Comparison of ENCODE assay signal across 1 cellular context in the genomic region with DNA sequence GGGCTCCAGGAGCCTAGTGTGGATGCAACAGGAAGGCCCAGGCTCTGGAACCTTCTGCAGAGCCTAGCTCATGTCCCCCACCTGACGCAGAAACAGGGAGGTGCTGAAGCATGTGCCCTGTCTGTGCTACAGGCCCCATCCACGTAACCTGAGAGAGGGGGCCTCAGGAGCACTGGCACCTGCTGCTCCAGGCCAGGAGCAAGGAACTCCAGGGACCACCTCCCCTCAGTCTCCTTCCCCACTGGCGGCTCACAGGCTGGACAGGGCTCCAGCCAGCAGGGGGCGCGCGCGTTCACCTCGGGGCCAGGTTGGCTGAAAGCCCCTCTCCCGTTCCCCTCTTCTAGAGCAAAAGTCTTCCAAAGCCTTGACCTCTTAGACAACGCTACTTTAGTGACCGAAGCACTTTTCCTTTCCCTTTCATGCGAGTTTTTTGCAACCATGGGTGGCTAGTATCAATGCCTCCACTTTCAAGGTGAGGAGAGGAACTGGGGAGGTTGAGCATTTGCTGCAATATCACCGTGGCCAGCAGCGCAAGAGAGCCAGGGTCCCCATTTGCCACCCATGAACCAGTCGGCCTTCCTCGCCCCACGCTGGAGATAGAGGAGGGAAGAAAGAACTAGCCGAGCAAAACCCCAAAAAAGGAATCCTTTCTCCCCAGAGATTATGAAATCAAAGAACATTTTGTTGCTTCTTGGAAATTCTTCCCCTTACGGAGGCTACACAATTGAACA.
TF ChIP-seq lines count a peak whose summit lies in the region.

No MANE protein-coding gene starts in this region.

TF ChIP-seq in HepG2, 621 proteins besides CTCF, POLR2A, EP300 and RAD21 (continued from another document and continues in another):
- TF ChIP-seq, protein P1, sequence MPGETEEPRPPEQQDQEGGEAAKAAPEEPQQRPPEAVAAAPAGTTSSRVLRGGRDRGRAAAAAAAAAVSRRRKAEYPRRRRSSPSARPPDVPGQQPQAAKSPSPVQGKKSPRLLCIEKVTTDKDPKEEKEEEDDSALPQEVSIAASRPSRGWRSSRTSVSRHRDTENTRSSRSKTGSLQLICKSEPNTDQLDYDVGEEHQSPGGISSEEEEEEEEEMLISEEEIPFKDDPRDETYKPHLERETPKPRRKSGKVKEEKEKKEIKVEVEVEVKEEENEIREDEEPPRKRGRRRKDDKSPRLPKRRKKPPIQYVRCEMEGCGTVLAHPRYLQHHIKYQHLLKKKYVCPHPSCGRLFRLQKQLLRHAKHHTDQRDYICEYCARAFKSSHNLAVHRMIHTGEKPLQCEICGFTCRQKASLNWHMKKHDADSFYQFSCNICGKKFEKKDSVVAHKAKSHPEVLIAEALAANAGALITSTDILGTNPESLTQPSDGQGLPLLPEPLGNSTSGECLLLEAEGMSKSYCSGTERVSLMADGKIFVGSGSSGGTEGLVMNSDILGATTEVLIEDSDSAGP (CRISPR knock-in tag; IDR thresholded peaks at IDR 0.05; ENCODE audit: borderline replicate concordance): peak; percentile 5; the same call in 1 of the 2 replicates
- TF ChIP-seq ZNF616 (CRISPR knock-in tag; IDR thresholded peaks at IDR 0.05; ENCODE audit: low read depth): no peak
- peak; percentile 68; the same call in 1 of the 2 replicates for TF ChIP-seq MED1 (CRISPR knock-in tag; IDR thresholded peaks at IDR 0.05)
- peak; percentile 53; the same call in 1 of the 2 replicates for TF ChIP-seq ERF (CRISPR knock-in tag; IDR thresholded peaks at IDR 0.05)
- TF ChIP-seq ZZZ3 (CRISPR knock-in tag; IDR thresholded peaks at IDR 0.05; ENCODE audit: borderline replicate concordance): 0 out of 2 replicates have a peak, but pooled peaks have one; percentile 30
- no peak for TF ChIP-seq SRF (IDR thresholded peaks at IDR 0.05; ENCODE audit: low read depth, low read length)
- TF ChIP-seq SATB2 (CRISPR knock-in tag; IDR thresholded peaks at IDR 0.05): no peak
- 0 out of 2 replicates have a peak, but pooled peaks have one; percentile 35 for TF ChIP-seq ZFY (CRISPR knock-in tag; IDR thresholded peaks at IDR 0.05)
- TF ChIP-seq, protein P2, sequence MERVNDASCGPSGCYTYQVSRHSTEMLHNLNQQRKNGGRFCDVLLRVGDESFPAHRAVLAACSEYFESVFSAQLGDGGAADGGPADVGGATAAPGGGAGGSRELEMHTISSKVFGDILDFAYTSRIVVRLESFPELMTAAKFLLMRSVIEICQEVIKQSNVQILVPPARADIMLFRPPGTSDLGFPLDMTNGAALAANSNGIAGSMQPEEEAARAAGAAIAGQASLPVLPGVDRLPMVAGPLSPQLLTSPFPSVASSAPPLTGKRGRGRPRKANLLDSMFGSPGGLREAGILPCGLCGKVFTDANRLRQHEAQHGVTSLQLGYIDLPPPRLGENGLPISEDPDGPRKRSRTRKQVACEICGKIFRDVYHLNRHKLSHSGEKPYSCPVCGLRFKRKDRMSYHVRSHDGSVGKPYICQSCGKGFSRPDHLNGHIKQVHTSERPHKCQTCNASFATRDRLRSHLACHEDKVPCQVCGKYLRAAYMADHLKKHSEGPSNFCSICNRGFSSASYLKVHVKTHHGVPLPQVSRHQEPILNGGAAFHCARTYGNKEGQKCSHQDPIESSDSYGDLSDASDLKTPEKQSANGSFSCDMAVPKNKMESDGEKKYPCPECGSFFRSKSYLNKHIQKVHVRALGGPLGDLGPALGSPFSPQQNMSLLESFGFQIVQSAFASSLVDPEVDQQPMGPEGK (CRISPR knock-in tag; IDR thresholded peaks at IDR 0.05): 0 out of 2 replicates have a peak, but pooled peaks have one; percentile 54
- no peak; the same call in 1 of the 2 replicates for TF ChIP-seq ZNF124 (CRISPR knock-in tag; IDR thresholded peaks at IDR 0.05)
- TF ChIP-seq ZNF703 (CRISPR knock-in tag; IDR thresholded peaks at IDR 0.05; ENCODE audit: borderline replicate concordance): peak; percentile 8; the same call in 1 of the 2 replicates
- no peak for TF ChIP-seq ZNF260 (CRISPR knock-in tag; IDR thresholded peaks at IDR 0.05; ENCODE audit: borderline replicate concordance, low read depth)
- TF ChIP-seq, protein P3, sequence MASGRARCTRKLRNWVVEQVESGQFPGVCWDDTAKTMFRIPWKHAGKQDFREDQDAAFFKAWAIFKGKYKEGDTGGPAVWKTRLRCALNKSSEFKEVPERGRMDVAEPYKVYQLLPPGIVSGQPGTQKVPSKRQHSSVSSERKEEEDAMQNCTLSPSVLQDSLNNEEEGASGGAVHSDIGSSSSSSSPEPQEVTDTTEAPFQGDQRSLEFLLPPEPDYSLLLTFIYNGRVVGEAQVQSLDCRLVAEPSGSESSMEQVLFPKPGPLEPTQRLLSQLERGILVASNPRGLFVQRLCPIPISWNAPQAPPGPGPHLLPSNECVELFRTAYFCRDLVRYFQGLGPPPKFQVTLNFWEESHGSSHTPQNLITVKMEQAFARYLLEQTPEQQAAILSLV (CRISPR knock-in tag; IDR thresholded peaks at IDR 0.05; ENCODE audit: borderline replicate concordance): no peak
- TF ChIP-seq SYNCRIP (IDR thresholded peaks at IDR 0.05; ENCODE audit: insufficient read depth, low read depth, low read length): no peak
- TF ChIP-seq SP2 (CRISPR knock-in tag; IDR thresholded peaks at IDR 0.05): no peak
- peak; percentile 65; the same call in 1 of the 2 replicates for TF ChIP-seq SIN3A (IDR thresholded peaks at IDR 0.05; ENCODE audit: borderline replicate concordance, low read depth, low read length)
- peak; percentile 43; the same call in 1 of the 2 replicates for TF ChIP-seq MAZ (IDR thresholded peaks at IDR 0.05; ENCODE audit: borderline replicate concordance, low read depth, low read length)
- no peak; the same call in 1 of the 2 replicates for TF ChIP-seq MAZ (CRISPR knock-in tag; IDR thresholded peaks at IDR 0.05; ENCODE audit: low read depth)
- peak; percentile 21 for TF ChIP-seq SKI (IDR thresholded peaks at IDR 0.05; ENCODE audit: partially characterized antibody)
- TF ChIP-seq TP53 (CRISPR knock-in tag; conservative IDR thresholded peaks at IDR 0.05): peak; percentile 65; the same call in 1 of the 2 replicates
- peak; percentile 45 for TF ChIP-seq RBM22 (optimal IDR thresholded peaks at IDR 0.05; ENCODE audit: low read length)
- TF ChIP-seq, protein P4, sequence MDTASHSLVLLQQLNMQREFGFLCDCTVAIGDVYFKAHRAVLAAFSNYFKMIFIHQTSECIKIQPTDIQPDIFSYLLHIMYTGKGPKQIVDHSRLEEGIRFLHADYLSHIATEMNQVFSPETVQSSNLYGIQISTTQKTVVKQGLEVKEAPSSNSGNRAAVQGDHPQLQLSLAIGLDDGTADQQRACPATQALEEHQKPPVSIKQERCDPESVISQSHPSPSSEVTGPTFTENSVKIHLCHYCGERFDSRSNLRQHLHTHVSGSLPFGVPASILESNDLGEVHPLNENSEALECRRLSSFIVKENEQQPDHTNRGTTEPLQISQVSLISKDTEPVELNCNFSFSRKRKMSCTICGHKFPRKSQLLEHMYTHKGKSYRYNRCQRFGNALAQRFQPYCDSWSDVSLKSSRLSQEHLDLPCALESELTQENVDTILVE (CRISPR knock-in tag; IDR thresholded peaks at IDR 0.05): peak; percentile 30; the same call in 1 of the 2 replicates
- TF ChIP-seq ZBTB7A (CRISPR knock-in tag; IDR thresholded peaks at IDR 0.05): peak; percentile 96
- peak; percentile 58; the same call in 1 of the 2 replicates for TF ChIP-seq RFXANK (CRISPR knock-in tag; IDR thresholded peaks at IDR 0.05)
- TF ChIP-seq DNMT3B (CRISPR knock-in tag; conservative IDR thresholded peaks at IDR 0.05): no peak
- peak; percentile 37 for TF ChIP-seq ASH2L (IDR thresholded peaks at IDR 0.05; ENCODE audit: insufficient read length, low read depth, low read length)
- TF ChIP-seq, protein P5, sequence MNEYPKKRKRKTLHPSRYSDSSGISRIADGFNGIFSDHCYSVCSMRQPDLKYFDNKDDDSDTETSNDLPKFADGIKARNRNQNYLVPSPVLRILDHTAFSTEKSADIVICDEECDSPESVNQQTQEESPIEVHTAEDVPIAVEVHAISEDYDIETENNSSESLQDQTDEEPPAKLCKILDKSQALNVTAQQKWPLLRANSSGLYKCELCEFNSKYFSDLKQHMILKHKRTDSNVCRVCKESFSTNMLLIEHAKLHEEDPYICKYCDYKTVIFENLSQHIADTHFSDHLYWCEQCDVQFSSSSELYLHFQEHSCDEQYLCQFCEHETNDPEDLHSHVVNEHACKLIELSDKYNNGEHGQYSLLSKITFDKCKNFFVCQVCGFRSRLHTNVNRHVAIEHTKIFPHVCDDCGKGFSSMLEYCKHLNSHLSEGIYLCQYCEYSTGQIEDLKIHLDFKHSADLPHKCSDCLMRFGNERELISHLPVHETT (CRISPR knock-in tag; conservative IDR thresholded peaks at IDR 0.05): 0 out of 2 replicates have a peak, but pooled peaks have one; percentile 3
- TF ChIP-seq, protein P6, sequence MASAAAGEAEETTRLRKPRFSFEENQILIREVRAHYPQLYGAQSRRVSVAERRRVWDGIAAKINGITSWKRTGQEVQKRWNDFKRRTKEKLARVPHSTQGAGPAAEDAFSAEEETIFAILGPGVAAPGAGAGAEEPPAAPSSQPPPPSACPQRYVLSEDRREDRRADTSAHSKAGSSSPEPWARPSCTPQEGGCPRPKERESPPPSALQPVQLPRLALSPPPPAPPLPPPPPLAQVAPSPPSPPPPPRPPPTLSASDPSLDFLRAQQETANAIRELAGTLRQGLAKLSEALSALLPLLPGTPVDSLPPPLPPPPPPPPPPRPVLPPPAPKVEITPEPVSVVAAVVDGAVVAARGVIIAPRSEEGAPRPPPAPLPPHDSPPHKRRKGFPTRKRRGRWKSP (CRISPR knock-in tag; IDR thresholded peaks at IDR 0.05): 0 out of 2 replicates have a peak, but pooled peaks have one; percentile 5
- peak; percentile 30; the same call in 1 of the 2 replicates for TF ChIP-seq MIER3 (CRISPR knock-in tag; IDR thresholded peaks at IDR 0.05; ENCODE audit: borderline replicate concordance)
- TF ChIP-seq ZFP1 (CRISPR knock-in tag; IDR thresholded peaks at IDR 0.05): no peak
- TF ChIP-seq SMAD3 (CRISPR knock-in tag; IDR thresholded peaks at IDR 0.05): no peak; the same call in 1 of the 2 replicates
- TF ChIP-seq ZNF547 (CRISPR knock-in tag; IDR thresholded peaks at IDR 0.05): peak; percentile 57; the same call in 1 of the 2 replicates
- TF ChIP-seq ARNT2 (CRISPR knock-in tag; IDR thresholded peaks at IDR 0.05; ENCODE audit: low read depth): peak; percentile 55; the same call in 1 of the 2 replicates
- TF ChIP-seq, protein P7, sequence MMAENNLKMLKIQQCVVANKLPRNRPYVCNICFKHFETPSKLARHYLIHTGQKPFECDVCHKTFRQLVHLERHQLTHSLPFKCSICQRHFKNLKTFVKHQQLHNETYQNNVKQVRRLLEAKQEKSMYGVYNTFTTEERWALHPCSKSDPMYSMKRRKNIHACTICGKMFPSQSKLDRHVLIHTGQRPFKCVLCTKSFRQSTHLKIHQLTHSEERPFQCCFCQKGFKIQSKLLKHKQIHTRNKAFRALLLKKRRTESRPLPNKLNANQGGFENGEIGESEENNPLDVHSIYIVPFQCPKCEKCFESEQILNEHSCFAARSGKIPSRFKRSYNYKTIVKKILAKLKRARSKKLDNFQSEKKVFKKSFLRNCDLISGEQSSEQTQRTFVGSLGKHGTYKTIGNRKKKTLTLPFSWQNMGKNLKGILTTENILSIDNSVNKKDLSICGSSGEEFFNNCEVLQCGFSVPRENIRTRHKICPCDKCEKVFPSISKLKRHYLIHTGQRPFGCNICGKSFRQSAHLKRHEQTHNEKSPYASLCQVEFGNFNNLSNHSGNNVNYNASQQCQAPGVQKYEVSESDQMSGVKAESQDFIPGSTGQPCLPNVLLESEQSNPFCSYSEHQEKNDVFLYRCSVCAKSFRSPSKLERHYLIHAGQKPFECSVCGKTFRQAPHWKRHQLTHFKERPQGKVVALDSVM (CRISPR knock-in tag; IDR thresholded peaks at IDR 0.05): peak; percentile 7; the same call in 1 of the 2 replicates
- TF ChIP-seq, protein P8, sequence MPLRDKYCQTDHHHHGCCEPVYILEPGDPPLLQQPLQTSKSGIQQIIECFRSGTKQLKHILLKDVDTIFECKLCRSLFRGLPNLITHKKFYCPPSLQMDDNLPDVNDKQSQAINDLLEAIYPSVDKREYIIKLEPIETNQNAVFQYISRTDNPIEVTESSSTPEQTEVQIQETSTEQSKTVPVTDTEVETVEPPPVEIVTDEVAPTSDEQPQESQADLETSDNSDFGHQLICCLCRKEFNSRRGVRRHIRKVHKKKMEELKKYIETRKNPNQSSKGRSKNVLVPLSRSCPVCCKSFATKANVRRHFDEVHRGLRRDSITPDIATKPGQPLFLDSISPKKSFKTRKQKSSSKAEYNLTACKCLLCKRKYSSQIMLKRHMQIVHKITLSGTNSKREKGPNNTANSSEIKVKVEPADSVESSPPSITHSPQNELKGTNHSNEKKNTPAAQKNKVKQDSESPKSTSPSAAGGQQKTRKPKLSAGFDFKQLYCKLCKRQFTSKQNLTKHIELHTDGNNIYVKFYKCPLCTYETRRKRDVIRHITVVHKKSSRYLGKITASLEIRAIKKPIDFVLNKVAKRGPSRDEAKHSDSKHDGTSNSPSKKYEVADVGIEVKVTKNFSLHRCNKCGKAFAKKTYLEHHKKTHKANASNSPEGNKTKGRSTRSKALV (CRISPR knock-in tag; IDR thresholded peaks at IDR 0.05): 0 out of 2 replicates have a peak, but pooled peaks have one; percentile 6
- TF ChIP-seq PRMT3 (CRISPR knock-in tag; IDR thresholded peaks at IDR 0.05; ENCODE audit: borderline replicate concordance, low read depth): peak; percentile 70; the same call in 1 of the 2 replicates
- TF ChIP-seq ZNF772 (CRISPR knock-in tag; IDR thresholded peaks at IDR 0.05): 0 out of 2 replicates have a peak, but pooled peaks have one; percentile 34
- TF ChIP-seq, protein P9, sequence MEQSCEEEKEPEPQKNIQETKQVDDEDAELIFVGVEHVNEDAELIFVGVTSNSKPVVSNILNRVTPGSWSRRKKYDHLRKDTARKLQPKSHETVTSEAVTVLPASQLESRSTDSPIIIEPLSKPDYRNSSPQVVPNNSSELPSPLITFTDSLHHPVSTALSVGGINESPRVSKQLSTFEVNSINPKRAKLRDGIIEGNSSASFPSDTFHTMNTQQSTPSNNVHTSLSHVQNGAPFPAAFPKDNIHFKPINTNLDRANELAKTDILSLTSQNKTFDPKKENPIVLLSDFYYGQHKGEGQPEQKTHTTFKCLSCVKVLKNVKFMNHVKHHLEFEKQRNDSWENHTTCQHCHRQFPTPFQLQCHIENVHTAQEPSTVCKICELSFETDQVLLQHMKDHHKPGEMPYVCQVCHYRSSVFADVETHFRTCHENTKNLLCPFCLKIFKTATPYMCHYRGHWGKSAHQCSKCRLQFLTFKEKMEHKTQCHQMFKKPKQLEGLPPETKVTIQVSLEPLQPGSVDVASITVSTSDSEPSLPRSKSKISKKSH (CRISPR knock-in tag; IDR thresholded peaks at IDR 0.05; ENCODE audit: borderline replicate concordance): 0 out of 2 replicates have a peak, but pooled peaks have one; percentile 69
- TF ChIP-seq, protein P10, sequence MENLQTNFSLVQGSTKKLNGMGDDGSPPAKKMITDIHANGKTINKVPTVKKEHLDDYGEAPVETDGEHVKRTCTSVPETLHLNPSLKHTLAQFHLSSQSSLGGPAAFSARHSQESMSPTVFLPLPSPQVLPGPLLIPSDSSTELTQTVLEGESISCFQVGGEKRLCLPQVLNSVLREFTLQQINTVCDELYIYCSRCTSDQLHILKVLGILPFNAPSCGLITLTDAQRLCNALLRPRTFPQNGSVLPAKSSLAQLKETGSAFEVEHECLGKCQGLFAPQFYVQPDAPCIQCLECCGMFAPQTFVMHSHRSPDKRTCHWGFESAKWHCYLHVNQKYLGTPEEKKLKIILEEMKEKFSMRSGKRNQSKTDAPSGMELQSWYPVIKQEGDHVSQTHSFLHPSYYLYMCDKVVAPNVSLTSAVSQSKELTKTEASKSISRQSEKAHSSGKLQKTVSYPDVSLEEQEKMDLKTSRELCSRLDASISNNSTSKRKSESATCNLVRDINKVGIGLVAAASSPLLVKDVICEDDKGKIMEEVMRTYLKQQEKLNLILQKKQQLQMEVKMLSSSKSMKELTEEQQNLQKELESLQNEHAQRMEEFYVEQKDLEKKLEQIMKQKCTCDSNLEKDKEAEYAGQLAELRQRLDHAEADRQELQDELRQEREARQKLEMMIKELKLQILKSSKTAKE (CRISPR knock-in tag; IDR thresholded peaks at IDR 0.05; ENCODE audit: borderline replicate concordance): no peak
- no peak for TF ChIP-seq RORA (CRISPR knock-in tag; IDR thresholded peaks at IDR 0.05)
- TF ChIP-seq ZNF20 (CRISPR knock-in tag; IDR thresholded peaks at IDR 0.05): no peak
- TF ChIP-seq NFRKB (IDR thresholded peaks at IDR 0.05): no peak
